8 cellular contexts compared by ENCODE assay signal in genomic region chr5:138337685-138338410, GRCh38. TPM values are rescaled to one million over a fixed set of nuclear protein-coding genes. Genes with fewer than 3 reads are reported as not detected.
DNase-seq lines count a peak whose midpoint lies in the region; ATAC-seq and TF ChIP-seq lines count a peak whose summit lies in the region.

Gene FAM53C (plus strand): TSS chr5:138338266. CDS start chr5:138341336, 3,070 bp downstream.

- H3K36me3 ChIP-seq in BLaER1 treated with 17β-estradiol and CSF1 and Interleukin-3, amounts not matched to agents 10 nM and 100 nM, result peaks cover 21 to 31% (median 28%) of the 10 kb centered on the region in 11 experiments
- H3K36me3 ChIP-seq in liver (ENCODE audit: control insufficient read depth in 4 of 4, insufficient read depth in 3 of 4, low read depth in 1 of 4, low read length in 3 of 4), result peaks cover 0 to 9% (median 5%) of the 10 kb centered on the region in 4 donors

- peak in 1 of 2 donors; percentile 23 for TF ChIP-seq RAD21 in liver (IDR thresholded peaks at IDR 0.05)

- H3K4me2 ChIP-seq in BLaER1 treated with 17β-estradiol and CSF1 and Interleukin-3, amounts not matched to agents 10 nM and 100 nM, result peak within 1 kb of the TSS; percentile 83 to 99 (median 95)

- intact Hi-C loops in dendritic cell treated with granulocyte-macrophage colony-stimulating factor and Interleukin-4, amounts not matched to agents 40 ng/mL and 50 ng/mL, for 4 days (cut with micrococcal nuclease), result loop anchor here (1.0 kb wide), 1 partner anchor 14 kb away; the partner anchor contains the start of gene KDM3B

- H3K27me3 Mint-ChIP-seq in dendritic cell treated with granulocyte-macrophage colony-stimulating factor and Interleukin-4, amounts not matched to agents 40 ng/mL and 50 ng/mL, for 4 days, result no peaks in the 10 kb centered on the region

- no peaks in the 10 kb centered on the region for H3K9me3 ChIP-seq in BLaER1 treated with 17β-estradiol and CSF1 and Interleukin-3, amounts not matched to agents 10 nM and 100 nM (replicated peaks in 1 of 11)
- H3K9me3 ChIP-seq in liver (ENCODE audit: control insufficient read depth in 4 of 4, low read length in 3 of 4), result no peaks in the 10 kb centered on the region

- H3K4me1 Mint-ChIP-seq in dendritic cell treated with granulocyte-macrophage colony-stimulating factor and Interleukin-4, amounts not matched to agents 40 ng/mL and 50 ng/mL, for 4 days (ENCODE audit: low read depth), result peaks cover 42% of the 10 kb centered on the region

- WGBS in liver, result under 1% methylated on average over 56 of the region's 56 CpGs

- peaks cover 19% of the 10 kb centered on the region for H3K36me3 Mint-ChIP-seq in dendritic cell treated with granulocyte-macrophage colony-stimulating factor and Interleukin-4, amounts not matched to agents 40 ng/mL and 50 ng/mL, for 4 days (ENCODE audit: low read depth)

- peak within 1 kb of the TSS; percentile 90 to 100 (median 99) for H3K27ac ChIP-seq in BLaER1 treated with 17β-estradiol and CSF1 and Interleukin-3, amounts not matched to agents 10 nM and 100 nM
- H3K27ac ChIP-seq in liver (ENCODE audit: low read depth in 1 of 2, low read length in 2 of 2), result peak within 1 kb of the TSS; percentile 95 to 99

- peak within 1 kb of the TSS; percentile 84 to 100 (median 99) for H3K9ac ChIP-seq in BLaER1 treated with 17β-estradiol and CSF1 and Interleukin-3, amounts not matched to agents 10 nM and 100 nM
- peak within 1 kb of the TSS; percentile 76 to 78 for H3K9ac ChIP-seq in liver (ENCODE audit: low read depth in 1 of 2, low read length in 2 of 2)

- no peak for TF ChIP-seq CTCF in liver (IDR thresholded peaks at IDR 0.05; ENCODE audit: low read depth, low read length, missing input control)

- H3K27ac Mint-ChIP-seq in dendritic cell treated with granulocyte-macrophage colony-stimulating factor and Interleukin-4, amounts not matched to agents 40 ng/mL and 50 ng/mL, for 4 days, result peak within 1 kb of the TSS; percentile 100

- H3K4me3 Mint-ChIP-seq in dendritic cell treated with granulocyte-macrophage colony-stimulating factor and Interleukin-4, amounts not matched to agents 40 ng/mL and 50 ng/mL, for 4 days, result peak within 1 kb of the TSS; percentile 84

- H3K9me3 Mint-ChIP-seq in dendritic cell treated with granulocyte-macrophage colony-stimulating factor and Interleukin-4, amounts not matched to agents 40 ng/mL and 50 ng/mL, for 4 days, result no peaks in the 10 kb centered on the region

- H4K20me1 ChIP-seq in BLaER1 treated with 17β-estradiol and CSF1 and Interleukin-3, amounts not matched to agents 10 nM and 100 nM, result peaks cover 22 to 45% (median 40%) of the 10 kb centered on the region in 11 experiments

- H3K4me1 ChIP-seq in BLaER1 treated with 17β-estradiol and CSF1 and Interleukin-3, amounts not matched to agents 10 nM and 100 nM, result peaks cover 31 to 39% (median 37%) of the 10 kb centered on the region in 10 experiments
- H3K4me1 ChIP-seq in liver (ENCODE audit: control insufficient read depth in 4 of 4, insufficient read depth in 4 of 4, low read length in 3 of 4), result peaks cover 1 to 13% (median 7%) of the 10 kb centered on the region in 4 donors

- H3K27me3 ChIP-seq in BLaER1 treated with 17β-estradiol and CSF1 and Interleukin-3, amounts not matched to agents 10 nM and 100 nM, result no peaks in the 10 kb centered on the region
- H3K27me3 ChIP-seq in liver (ENCODE audit: control insufficient read depth in 4 of 4, insufficient read depth in 4 of 4, low read length in 3 of 4), result no peaks in the 10 kb centered on the region

- peak within 1 kb of the TSS; percentile 75 to 89 (median 84) for H3K4me3 ChIP-seq in BLaER1 treated with 17β-estradiol and CSF1 and Interleukin-3, amounts not matched to agents 10 nM and 100 nM
- peak within 1 kb of the TSS; percentile 73 to 86 (median 81) for H3K4me3 ChIP-seq in liver (ENCODE audit: low read depth in 1 of 3, low read length in 3 of 3)

- peak; percentile 95 for DNase-seq in NCI-H748 (lab: John Stamatoyannopoulos, UW; ENCODE audit: unreplicated experiment)
- DNase-seq in activated CD4-positive, alpha-beta T cell treated with anti-CD3 and anti-CD28 coated beads, Interleukin-2, amount 50 U/mL, for 4 hours, result peak; percentile 88 to 89
- peak; percentile 91 for DNase-seq in stimulated activated CD4-positive, alpha-beta T cell treated with anti-CD3 and anti-CD28 coated beads, Interleukin-4, amount 100 ng/mL, for 1 hour

- peak; percentile 82 for ATAC-seq in GM19324 (IDR thresholded peaks at IDR 0.05; ENCODE audit: low FRiP score, unreplicated experiment)
- peak; percentile 78 for ATAC-seq in HG03460 (IDR thresholded peaks at IDR 0.05; ENCODE audit: unreplicated experiment)

TF ChIP-seq in liver, 16 proteins besides CTCF, POLR2A, EP300 and RAD21:
- peak; percentile 53 for TF ChIP-seq FOXA2 (IDR thresholded peaks at IDR 0.05)
- peak; percentile 65 to 73 for TF ChIP-seq EGR1 (IDR thresholded peaks at IDR 0.05; ENCODE audit: low read depth in 2 of 2)
- peak; percentile 86 for TF ChIP-seq SP1 (IDR thresholded peaks at IDR 0.05)
- peak; percentile 36 for TF ChIP-seq ATF3 (IDR thresholded peaks at IDR 0.05)
- TF ChIP-seq YY1 (IDR thresholded peaks at IDR 0.05), result peak; percentile 79
- TF ChIP-seq ZBTB33 (IDR thresholded peaks at IDR 0.05), result peak; percentile 46
- no peak for TF ChIP-seq HNF4G (IDR thresholded peaks at IDR 0.05)
- peak; percentile 95 for TF ChIP-seq REST (IDR thresholded peaks at IDR 0.05)
- TF ChIP-seq TAF1 (conservative IDR thresholded peaks at IDR 0.05), result peak; percentile 98
- peak; percentile 24 for TF ChIP-seq FOXA1 (IDR thresholded peaks at IDR 0.05)
- peak; percentile 88 for TF ChIP-seq MAX (IDR thresholded peaks at IDR 0.05)
- TF ChIP-seq RXRA (IDR thresholded peaks at IDR 0.05), result peak in 1 of 2 donors; percentile 2
- no peak for TF ChIP-seq GABPA (IDR thresholded peaks at IDR 0.05 in 1 of 2, conservative IDR thresholded peaks at IDR 0.05 in 1 of 2)
- no peak for TF ChIP-seq HNF4A (conservative IDR thresholded peaks at IDR 0.05)
TF ChIP-seq in liver: peak in this region for 11.

RNA-seq across cellular contexts. Expression of gene FAM53C, which starts in this region (rescaled TPM):
- 10 to 100 TPM; 11.1 to 16.9 TPM for total RNA-seq in liver
- polyA plus RNA-seq in liver, result 1 to 10 TPM; 4.2 to 6.6 TPM

Comparison
In these comparisons a context has a peak if more than half of its experiments do, and no peak if none do; other contexts are left out.
1. Peak in every context shown above with its lines: DNase-seq, ATAC-seq, H3K4me3 ChIP-seq and H3K27ac ChIP-seq.